In genomic region chr11:125568970-125569912, GRCh38 we compare ENCODE assay signal across 1 cellular context.
A peak's percentile ranks its signal among the peaks of the same experiment; 100 is the strongest.
TF ChIP-seq lines count a peak whose summit lies in the region.

Gene EI24, plus strand, starts transcription at chr11:125569477. Its CDS starts 3,051 bp downstream, at chr11:125572528.

TF ChIP-seq in HepG2, 621 proteins besides CTCF, POLR2A, EP300 and RAD21 (continued from another document and continues in another):
- TF ChIP-seq THYN1 (CRISPR knock-in tag; IDR thresholded peaks at IDR 0.05; ENCODE audit: borderline replicate concordance, low read depth) (no peak), KDM6A (CRISPR knock-in tag; IDR thresholded peaks at IDR 0.05; ENCODE audit: low read depth) (no peak), NR3C1 (CRISPR knock-in tag; IDR thresholded peaks at IDR 0.05) (no peak), CHD2 (IDR thresholded peaks at IDR 0.05; ENCODE audit: low read depth, low read length) (peak; percentile 37; the same call in 1 of the 2 replicates), IRF9 (CRISPR knock-in tag; IDR thresholded peaks at IDR 0.05; ENCODE audit: borderline replicate concordance) (0 out of 2 replicates have a peak, but pooled peaks have one; percentile 13), SYNCRIP (IDR thresholded peaks at IDR 0.05; ENCODE audit: insufficient read depth, low read depth, low read length) (no peak), ARNT2 (CRISPR knock-in tag; IDR thresholded peaks at IDR 0.05; ENCODE audit: low read depth) (peak; percentile 72), ZNF431 (CRISPR knock-in tag; IDR thresholded peaks at IDR 0.05; ENCODE audit: borderline replicate concordance, low read depth) (peak; percentile 59; the same call in 1 of the 2 replicates), JUNB (CRISPR knock-in tag; IDR thresholded peaks at IDR 0.05; ENCODE audit: borderline replicate concordance) (no peak), REST (IDR thresholded peaks at IDR 0.05; ENCODE audit: borderline replicate concordance in 1 of 2, low read depth in 1 of 2, low read length in 2 of 2) (no peak), ZNF83 (CRISPR knock-in tag; IDR thresholded peaks at IDR 0.05; ENCODE audit: borderline replicate concordance) (no peak), CENPBD1 (CRISPR knock-in tag; IDR thresholded peaks at IDR 0.05; ENCODE audit: borderline replicate concordance, low read depth) (no peak; the same call in 1 of the 2 replicates), DRAP1 (CRISPR knock-in tag; IDR thresholded peaks at IDR 0.05) (peak; percentile 56), MZF1 (CRISPR knock-in tag; IDR thresholded peaks at IDR 0.05; ENCODE audit: borderline replicate concordance) (no peak), CEBPG (CRISPR knock-in tag; IDR thresholded peaks at IDR 0.05) (no peak), FOXA1 (IDR thresholded peaks at IDR 0.05) (no peak), FOXA1 (CRISPR knock-in tag; IDR thresholded peaks at IDR 0.05) (0 out of 2 replicates have a peak, but pooled peaks have one; percentile 33), ELK4 (CRISPR knock-in tag; IDR thresholded peaks at IDR 0.05; ENCODE audit: borderline replicate concordance) (no peak), KMT2B (CRISPR knock-in tag; IDR thresholded peaks at IDR 0.05) (peak; percentile 73), ZNF136 (CRISPR knock-in tag; IDR thresholded peaks at IDR 0.05; ENCODE audit: low read depth) (no peak), SIN3B (IDR thresholded peaks at IDR 0.05; ENCODE audit: low read length) (no peak), XRCC5 (optimal IDR thresholded peaks at IDR 0.05; ENCODE audit: low read length) (peak; percentile 84), ZNF143 (CRISPR knock-in tag; IDR thresholded peaks at IDR 0.05) (peak; percentile 92), RBAK (CRISPR knock-in tag; IDR thresholded peaks at IDR 0.05) (no peak), ZBTB1 (CRISPR knock-in tag; IDR thresholded peaks at IDR 0.05; ENCODE audit: borderline replicate concordance) (no peak), ATF7 (IDR thresholded peaks at IDR 0.05) (no peak), ATF7 (CRISPR knock-in tag; IDR thresholded peaks at IDR 0.05) (no peak), FLYWCH1 (CRISPR knock-in tag; IDR thresholded peaks at IDR 0.05) (no peak), NR2F2 (IDR thresholded peaks at IDR 0.05; ENCODE audit: borderline replicate concordance, low read depth) (no peak)
- TF ChIP-seq, protein P1, sequence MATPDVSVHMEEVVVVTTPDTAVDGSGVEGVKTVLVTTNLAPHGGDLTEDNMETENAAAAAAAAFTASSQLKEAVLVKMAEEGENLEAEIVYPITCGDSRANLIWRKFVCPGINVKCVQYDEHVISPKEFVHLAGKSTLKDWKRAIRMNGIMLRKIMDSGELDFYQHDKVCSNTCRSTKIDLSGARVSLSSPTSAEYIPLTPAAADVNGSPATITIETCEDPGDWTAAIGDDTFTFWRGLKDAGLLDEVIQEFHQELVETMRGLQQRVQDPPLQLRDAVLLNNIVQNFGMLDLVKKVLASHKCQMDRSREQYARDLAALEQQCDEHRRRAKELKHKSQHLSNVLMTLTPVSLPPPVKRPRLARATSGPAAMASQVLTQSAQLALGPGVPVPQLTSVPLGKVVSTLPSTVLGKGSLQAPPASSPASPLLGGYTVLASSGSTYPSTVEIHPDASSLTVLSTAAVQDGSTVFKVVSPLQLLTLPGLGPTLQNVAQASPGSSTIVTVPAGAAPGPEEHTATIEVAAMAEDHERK (CRISPR knock-in tag; IDR thresholded peaks at IDR 0.05; ENCODE audit: low read depth), result peak; percentile 63; the same call in 1 of the 2 replicates
- TF ChIP-seq, protein P2, sequence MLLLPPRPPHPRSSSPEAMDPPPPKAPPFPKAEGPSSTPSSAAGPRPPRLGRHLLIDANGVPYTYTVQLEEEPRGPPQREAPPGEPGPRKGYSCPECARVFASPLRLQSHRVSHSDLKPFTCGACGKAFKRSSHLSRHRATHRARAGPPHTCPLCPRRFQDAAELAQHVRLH (CRISPR knock-in tag; IDR thresholded peaks at IDR 0.05; ENCODE audit: borderline replicate concordance, low read depth), result no peak
- TF ChIP-seq, protein P3, sequence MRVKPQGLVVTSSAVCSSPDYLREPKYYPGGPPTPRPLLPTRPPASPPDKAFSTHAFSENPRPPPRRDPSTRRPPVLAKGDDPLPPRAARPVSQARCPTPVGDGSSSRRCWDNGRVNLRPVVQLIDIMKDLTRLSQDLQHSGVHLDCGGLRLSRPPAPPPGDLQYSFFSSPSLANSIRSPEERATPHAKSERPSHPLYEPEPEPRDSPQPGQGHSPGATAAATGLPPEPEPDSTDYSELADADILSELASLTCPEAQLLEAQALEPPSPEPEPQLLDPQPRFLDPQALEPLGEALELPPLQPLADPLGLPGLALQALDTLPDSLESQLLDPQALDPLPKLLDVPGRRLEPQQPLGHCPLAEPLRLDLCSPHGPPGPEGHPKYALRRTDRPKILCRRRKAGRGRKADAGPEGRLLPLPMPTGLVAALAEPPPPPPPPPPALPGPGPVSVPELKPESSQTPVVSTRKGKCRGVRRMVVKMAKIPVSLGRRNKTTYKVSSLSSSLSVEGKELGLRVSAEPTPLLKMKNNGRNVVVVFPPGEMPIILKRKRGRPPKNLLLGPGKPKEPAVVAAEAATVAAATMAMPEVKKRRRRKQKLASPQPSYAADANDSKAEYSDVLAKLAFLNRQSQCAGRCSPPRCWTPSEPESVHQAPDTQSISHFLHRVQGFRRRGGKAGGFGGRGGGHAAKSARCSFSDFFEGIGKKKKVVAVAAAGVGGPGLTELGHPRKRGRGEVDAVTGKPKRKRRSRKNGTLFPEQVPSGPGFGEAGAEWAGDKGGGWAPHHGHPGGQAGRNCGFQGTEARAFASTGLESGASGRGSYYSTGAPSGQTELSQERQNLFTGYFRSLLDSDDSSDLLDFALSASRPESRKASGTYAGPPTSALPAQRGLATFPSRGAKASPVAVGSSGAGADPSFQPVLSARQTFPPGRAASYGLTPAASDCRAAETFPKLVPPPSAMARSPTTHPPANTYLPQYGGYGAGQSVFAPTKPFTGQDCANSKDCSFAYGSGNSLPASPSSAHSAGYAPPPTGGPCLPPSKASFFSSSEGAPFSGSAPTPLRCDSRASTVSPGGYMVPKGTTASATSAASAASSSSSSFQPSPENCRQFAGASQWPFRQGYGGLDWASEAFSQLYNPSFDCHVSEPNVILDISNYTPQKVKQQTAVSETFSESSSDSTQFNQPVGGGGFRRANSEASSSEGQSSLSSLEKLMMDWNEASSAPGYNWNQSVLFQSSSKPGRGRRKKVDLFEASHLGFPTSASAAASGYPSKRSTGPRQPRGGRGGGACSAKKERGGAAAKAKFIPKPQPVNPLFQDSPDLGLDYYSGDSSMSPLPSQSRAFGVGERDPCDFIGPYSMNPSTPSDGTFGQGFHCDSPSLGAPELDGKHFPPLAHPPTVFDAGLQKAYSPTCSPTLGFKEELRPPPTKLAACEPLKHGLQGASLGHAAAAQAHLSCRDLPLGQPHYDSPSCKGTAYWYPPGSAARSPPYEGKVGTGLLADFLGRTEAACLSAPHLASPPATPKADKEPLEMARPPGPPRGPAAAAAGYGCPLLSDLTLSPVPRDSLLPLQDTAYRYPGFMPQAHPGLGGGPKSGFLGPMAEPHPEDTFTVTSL (CRISPR knock-in tag; IDR thresholded peaks at IDR 0.05; ENCODE audit: borderline replicate concordance), result no peak
- TF ChIP-seq, protein P4, sequence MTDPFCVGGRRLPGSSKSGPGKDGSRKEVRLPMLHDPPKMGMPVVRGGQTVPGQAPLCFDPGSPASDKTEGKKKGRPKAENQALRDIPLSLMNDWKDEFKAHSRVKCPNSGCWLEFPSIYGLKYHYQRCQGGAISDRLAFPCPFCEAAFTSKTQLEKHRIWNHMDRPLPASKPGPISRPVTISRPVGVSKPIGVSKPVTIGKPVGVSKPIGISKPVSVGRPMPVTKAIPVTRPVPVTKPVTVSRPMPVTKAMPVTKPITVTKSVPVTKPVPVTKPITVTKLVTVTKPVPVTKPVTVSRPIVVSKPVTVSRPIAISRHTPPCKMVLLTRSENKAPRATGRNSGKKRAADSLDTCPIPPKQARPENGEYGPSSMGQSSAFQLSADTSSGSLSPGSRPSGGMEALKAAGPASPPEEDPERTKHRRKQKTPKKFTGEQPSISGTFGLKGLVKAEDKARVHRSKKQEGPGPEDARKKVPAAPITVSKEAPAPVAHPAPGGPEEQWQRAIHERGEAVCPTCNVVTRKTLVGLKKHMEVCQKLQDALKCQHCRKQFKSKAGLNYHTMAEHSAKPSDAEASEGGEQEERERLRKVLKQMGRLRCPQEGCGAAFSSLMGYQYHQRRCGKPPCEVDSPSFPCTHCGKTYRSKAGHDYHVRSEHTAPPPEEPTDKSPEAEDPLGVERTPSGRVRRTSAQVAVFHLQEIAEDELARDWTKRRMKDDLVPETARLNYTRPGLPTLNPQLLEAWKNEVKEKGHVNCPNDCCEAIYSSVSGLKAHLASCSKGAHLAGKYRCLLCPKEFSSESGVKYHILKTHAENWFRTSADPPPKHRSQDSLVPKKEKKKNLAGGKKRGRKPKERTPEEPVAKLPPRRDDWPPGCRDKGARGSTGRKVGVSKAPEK (CRISPR knock-in tag; IDR thresholded peaks at IDR 0.05; ENCODE audit: borderline replicate concordance), result no peak
- TF ChIP-seq, protein P5, sequence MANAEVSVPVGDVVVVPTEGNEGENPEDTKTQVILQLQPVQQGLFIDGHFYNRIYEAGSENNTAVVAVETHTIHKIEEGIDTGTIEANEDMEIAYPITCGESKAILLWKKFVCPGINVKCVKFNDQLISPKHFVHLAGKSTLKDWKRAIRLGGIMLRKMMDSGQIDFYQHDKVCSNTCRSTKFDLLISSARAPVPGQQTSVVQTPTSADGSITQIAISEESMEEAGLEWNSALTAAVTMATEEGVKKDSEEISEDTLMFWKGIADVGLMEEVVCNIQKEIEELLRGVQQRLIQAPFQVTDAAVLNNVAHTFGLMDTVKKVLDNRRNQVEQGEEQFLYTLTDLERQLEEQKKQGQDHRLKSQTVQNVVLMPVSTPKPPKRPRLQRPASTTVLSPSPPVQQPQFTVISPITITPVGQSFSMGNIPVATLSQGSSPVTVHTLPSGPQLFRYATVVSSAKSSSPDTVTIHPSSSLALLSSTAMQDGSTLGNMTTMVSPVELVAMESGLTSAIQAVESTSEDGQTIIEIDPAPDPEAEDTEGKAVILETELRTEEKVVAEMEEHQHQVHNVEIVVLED (CRISPR knock-in tag; IDR thresholded peaks at IDR 0.05; ENCODE audit: borderline replicate concordance), result peak; percentile 83
- TF ChIP-seq, protein P6, sequence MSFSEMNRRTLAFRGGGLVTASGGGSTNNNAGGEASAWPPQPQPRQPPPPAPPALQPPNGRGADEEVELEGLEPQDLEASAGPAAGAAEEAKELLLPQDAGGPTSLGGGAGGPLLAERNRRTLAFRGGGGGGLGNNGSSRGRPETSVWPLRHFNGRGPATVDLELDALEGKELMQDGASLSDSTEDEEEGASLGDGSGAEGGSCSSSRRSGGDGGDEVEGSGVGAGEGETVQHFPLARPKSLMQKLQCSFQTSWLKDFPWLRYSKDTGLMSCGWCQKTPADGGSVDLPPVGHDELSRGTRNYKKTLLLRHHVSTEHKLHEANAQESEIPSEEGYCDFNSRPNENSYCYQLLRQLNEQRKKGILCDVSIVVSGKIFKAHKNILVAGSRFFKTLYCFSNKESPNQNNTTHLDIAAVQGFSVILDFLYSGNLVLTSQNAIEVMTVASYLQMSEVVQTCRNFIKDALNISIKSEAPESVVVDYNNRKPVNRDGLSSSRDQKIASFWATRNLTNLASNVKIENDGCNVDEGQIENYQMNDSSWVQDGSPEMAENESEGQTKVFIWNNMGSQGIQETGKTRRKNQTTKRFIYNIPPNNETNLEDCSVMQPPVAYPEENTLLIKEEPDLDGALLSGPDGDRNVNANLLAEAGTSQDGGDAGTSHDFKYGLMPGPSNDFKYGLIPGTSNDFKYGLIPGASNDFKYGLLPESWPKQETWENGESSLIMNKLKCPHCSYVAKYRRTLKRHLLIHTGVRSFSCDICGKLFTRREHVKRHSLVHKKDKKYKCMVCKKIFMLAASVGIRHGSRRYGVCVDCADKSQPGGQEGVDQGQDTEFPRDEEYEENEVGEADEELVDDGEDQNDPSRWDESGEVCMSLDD (CRISPR knock-in tag; IDR thresholded peaks at IDR 0.05; ENCODE audit: borderline replicate concordance), result no peak
